Comparison of ENCODE assay signal across 12 cellular contexts in the genomic region with DNA sequence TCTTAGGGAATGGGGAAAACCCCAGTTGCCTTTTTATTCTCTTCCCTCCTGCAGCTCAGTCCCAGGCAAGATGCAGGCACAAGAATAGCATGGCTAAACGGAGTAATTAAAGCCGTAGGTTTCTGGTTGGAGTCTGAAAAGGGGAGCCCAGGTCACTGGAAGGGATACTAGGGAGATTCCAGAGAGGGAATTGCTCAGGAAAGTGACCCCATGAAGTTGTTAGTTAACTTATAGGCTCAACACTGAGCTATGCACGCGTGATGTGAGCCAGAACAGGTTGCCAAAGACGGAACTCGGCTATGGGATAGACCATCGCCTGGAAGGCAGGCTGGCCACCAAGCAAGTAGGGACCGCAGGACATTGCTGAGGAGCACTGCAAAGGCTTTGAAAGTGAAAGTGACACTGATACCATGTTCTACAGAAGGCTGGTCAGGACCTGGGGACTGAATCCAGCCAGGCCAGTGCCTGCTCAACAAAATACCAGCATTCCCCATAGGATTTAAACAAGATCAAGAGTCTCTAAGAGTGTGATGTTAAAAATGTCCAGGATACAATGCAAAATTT. TPM values are rescaled to one million over a fixed set of nuclear protein-coding genes. Genes with fewer than 3 reads are reported as not detected.
A peak's percentile ranks its signal among the peaks of the same experiment; 100 is the strongest.
DNase-seq lines count a peak whose midpoint lies in the region; ATAC-seq and TF ChIP-seq lines count a peak whose summit lies in the region.
"Had no signal": no experiment of that assay in that cellular context is flagged by ENCODE, and none has a peak within 500 bp of the region (broad histone marks: within the 10 kb centered on the region; RNA-seq: fewer than 3 reads in every experiment).

No MANE protein-coding gene starts in this region.

- TF ChIP-seq CTCF in GM10266 (IDR thresholded peaks at IDR 0.05; ENCODE audit: control insufficient read depth, insufficient read depth, low read depth, missing control alignments): no peak
- no peak for TF ChIP-seq CTCF in ascending aorta (IDR thresholded peaks at IDR 0.05)

- H3K27ac ChIP-seq in ascending aorta (peak overlapping the region; percentile 58 to 62), SJCRH30 (no peak overlapping the region)

- no peak overlapping the region for H3K9ac ChIP-seq in skeletal muscle satellite cell (ENCODE audit: low read depth, low read length)

- no peaks in the 10 kb centered on the region for H3K27me3 ChIP-seq in ascending aorta
- no peaks in the 10 kb centered on the region for H3K27me3 ChIP-seq in skeletal muscle satellite cell (ENCODE audit: control insufficient read depth, insufficient read depth, low read length)
- no peaks in the 10 kb centered on the region for H3K27me3 ChIP-seq in SJCRH30

- peak overlapping the region in 1 of 2 donors; percentile 34 for H3K4me3 ChIP-seq in ascending aorta
- peak overlapping the region; percentile 49 for H3K4me3 ChIP-seq in skeletal muscle satellite cell (ENCODE audit: low read length)
- no peak overlapping the region for H3K4me3 ChIP-seq in SJCRH30

- intact Hi-C loops in ascending aorta (cut with DNase I) (no loop called here), left colon (cut with DNase I, micrococcal nuclease) (no loop called here)

- peak overlapping the region; percentile 73 for H3K4me2 ChIP-seq in skeletal muscle satellite cell (ENCODE audit: low read length)

- H3K4me1 ChIP-seq in ascending aorta: peaks cover 0 to 40% of the 10 kb centered on the region in 2 donors
- peaks cover 19% of the 10 kb centered on the region for H3K4me1 ChIP-seq in skeletal muscle satellite cell (ENCODE audit: control insufficient read depth, insufficient read depth, low read length)
- H3K4me1 ChIP-seq in SJCRH30: no peaks in the 10 kb centered on the region

- peak; percentile 40 for ATAC-seq in left colon
- no peak for ATAC-seq in stimulated activated naive CD8-positive, alpha-beta T cell treated with anti-CD3 and anti-CD28 coated beads, Interleukin-15, Interleukin-2, amounts not matched to agents 100 U/mL and 50 U/mL, for 24 hours

- peak; percentile 29 for DNase-seq in GM10266 (ENCODE audit: extremely low spot score)
- no peak for DNase-seq in ascending aorta (ENCODE audit: low spot score in 2 of 2)
- no peak for DNase-seq in left colon
- DNase-seq in SJCRH30: no peak
- no peak for DNase-seq in UCSD-AML1 (lab: John Stamatoyannopoulos, UW; ENCODE audit: unreplicated experiment)
- DNase-seq in stimulated activated naive CD8-positive, alpha-beta T cell treated with anti-CD3 and anti-CD28 coated beads, Interleukin-15, Interleukin-2, amounts not matched to agents 100 U/mL and 50 U/mL, for 24 hours: no peak
- DNase-seq in NCI-H1092 (lab: John Stamatoyannopoulos, UW): no peak
- DNase-seq: activated CD4-positive, alpha-beta T cell treated with anti-CD3 and anti-CD28 coated beads for 1 hour; activated naive CD8-positive, alpha-beta T cell treated with anti-CD3 and anti-CD28 coated beads, Interleukin-2, amount 10 ng/mL, durations not matched to agents 7 days and 5 days; NCI-H1694 treated with DMSO at 0.1 percent for 48 hours; NCI-H526 treated with DMSO at 0.1 percent for 48 hours had no signal

- no peaks in the 10 kb centered on the region for H3K9me3 ChIP-seq in ascending aorta
- H3K9me3 ChIP-seq in skeletal muscle satellite cell (replicated peaks; ENCODE audit: low read length): no peaks in the 10 kb centered on the region
- H3K9me3 ChIP-seq in SJCRH30 (replicated peaks): no peaks in the 10 kb centered on the region

- no peaks in the 10 kb centered on the region for H3K36me3 ChIP-seq in ascending aorta
- H3K36me3 ChIP-seq in skeletal muscle satellite cell (ENCODE audit: insufficient read depth, low read length): no peaks in the 10 kb centered on the region
- H3K36me3 ChIP-seq in SJCRH30: peaks cover 15% of the 10 kb centered on the region

RNA-seq across cellular contexts. Expression of gene FARP2, which starts 7.3 kb away (rescaled TPM):
- total RNA-seq in ascending aorta (19.6 TPM), left colon (100 to 1,000 TPM; 126 to 138 TPM)
- total RNA-seq in skeletal muscle satellite cell (2012; rRNA removed): 35.4 and 40.6 TPM in 2 replicates
- total RNA-seq in SJCRH30 (2014; rRNA removed; shearing (Covaris generic)): 68.6 and 69.6 TPM in 2 replicates

RNA-seq across cellular contexts. Expression of gene SEPTIN2, which starts 47.7 kb away (rescaled TPM):
- 248 TPM for total RNA-seq in ascending aorta
- 100 to 1,000 TPM; 245 to 254 TPM for total RNA-seq in left colon
- 332 and 344 TPM in 2 replicates for total RNA-seq in skeletal muscle satellite cell (2012; rRNA removed)
- total RNA-seq in SJCRH30 (2014; rRNA removed; shearing (Covaris generic)): 589 and 661 TPM in 2 replicates

RNA-seq across cellular contexts. Expression of gene HDLBP, which starts 47.9 kb away (rescaled TPM):
- total RNA-seq in ascending aorta (308 TPM), left colon (100 to 1,000 TPM; 390 to 417 TPM)
- total RNA-seq in skeletal muscle satellite cell (2012; rRNA removed): 755 and 778 TPM in 2 replicates
- 522 and 557 TPM in 2 replicates for total RNA-seq in SJCRH30 (2014; rRNA removed; shearing (Covaris generic))
